ENCODE assay signal across 24 cellular contexts in genomic region chr6:167426620-167427019, GRCh38.
DNase-seq lines count a peak whose midpoint lies in the region; ATAC-seq and TF ChIP-seq lines count a peak whose summit lies in the region.
"Had no signal": no experiment of that assay in that cellular context is flagged by ENCODE, and none has a peak within 500 bp of the region (broad histone marks: within the 10 kb centered on the region; RNA-seq: fewer than 3 reads in every experiment).

No MANE protein-coding gene starts in this region.

- H3K4me3 Mint-ChIP-seq in CD8-positive, alpha-beta T cell: no peak overlapping the region
- H3K4me3 Mint-ChIP-seq: CD4-positive, CD25-positive, alpha-beta regulatory T cell had no signal

- CTCF ChIA-PET in CD8-positive, alpha-beta T cell (lab: Charles Lee): no interaction called here

- H3K27me3 ChIP-seq in lower lobe of right lung (ENCODE audit: low read depth): no peaks in the 10 kb centered on the region
- no peaks in the 10 kb centered on the region for H3K27me3 ChIP-seq in CD8-positive, alpha-beta T cell (ENCODE audit: insufficient read depth, low read length)
- no peaks in the 10 kb centered on the region for H3K27me3 ChIP-seq in gastrocnemius medialis
- H3K27me3 ChIP-seq: BE2C had no signal

- no peaks in the 10 kb centered on the region for H3K4me1 Mint-ChIP-seq in CD8-positive, alpha-beta T cell (ENCODE audit: low read depth)
- H3K4me1 Mint-ChIP-seq: CD4-positive, CD25-positive, alpha-beta regulatory T cell had no signal

- POLR2A ChIA-PET in CD8-positive, alpha-beta T cell (lab: Charles Lee): no interaction called here

- H3K9me3 ChIP-seq in lower lobe of right lung (no peaks in the 10 kb centered on the region), gastrocnemius medialis (no peaks in the 10 kb centered on the region)
- H3K9me3 ChIP-seq in CD8-positive, alpha-beta T cell (ENCODE audit: low read length): no peaks in the 10 kb centered on the region
- H3K9me3 ChIP-seq: BE2C had no signal

- ATAC-seq in lower lobe of right lung (no peak), gastrocnemius medialis (no peak)
- ATAC-seq in CD8-positive, alpha-beta T cell: no peak
- ATAC-seq: HepG2, K562 had no signal

- no peaks in the 10 kb centered on the region for H3K36me3 ChIP-seq in lower lobe of right lung
- no peaks in the 10 kb centered on the region for H3K36me3 ChIP-seq in CD8-positive, alpha-beta T cell (ENCODE audit: insufficient read depth, low read length)
- H3K36me3 ChIP-seq in gastrocnemius medialis: no peaks in the 10 kb centered on the region
- H3K36me3 ChIP-seq: BE2C had no signal

- DNase-seq in DMS53 (lab: John Stamatoyannopoulos, UW): peak; percentile 69
- peak; percentile 32 for DNase-seq in DMS79 (lab: John Stamatoyannopoulos, UW)
- peak; percentile 56 for DNase-seq in NCI-H774 (lab: John Stamatoyannopoulos, UW)
- no peak for DNase-seq in lower lobe of right lung
- no peak for DNase-seq in mucosa of gallbladder (ENCODE audit: low spot score)
- DNase-seq in CD8-positive, alpha-beta T cell: no peak
- no peak for DNase-seq in gastrocnemius medialis
- DNase-seq: BE2C; CD4-positive, CD25-positive, alpha-beta regulatory T cell; COR-L47; EL; GF-D8; MM.1S; NCI-H1048; NCI-H1417 treated with DMSO at 0.1 percent for 48 hours; NCI-H2171; NCI-H345; NCI-H524 treated with DMSO at 0.1 percent for 48 hours; SHP77 treated with DMSO at 0.1 percent for 48 hours; SW 1271 had no signal

- H3K27ac Mint-ChIP-seq in CD8-positive, alpha-beta T cell: no peak overlapping the region
- H3K27ac Mint-ChIP-seq: CD4-positive, CD25-positive, alpha-beta regulatory T cell had no signal

- no peaks in the 10 kb centered on the region for H3K36me3 Mint-ChIP-seq in CD8-positive, alpha-beta T cell
- H3K36me3 Mint-ChIP-seq: CD4-positive, CD25-positive, alpha-beta regulatory T cell had no signal

- no peak for TF ChIP-seq POLR2A in gastrocnemius medialis (IDR thresholded peaks at IDR 0.05)

- no peaks in the 10 kb centered on the region for H3K4me1 ChIP-seq in lower lobe of right lung
- no peaks in the 10 kb centered on the region for H3K4me1 ChIP-seq in CD8-positive, alpha-beta T cell (ENCODE audit: insufficient read depth, low read length)
- H3K4me1 ChIP-seq in gastrocnemius medialis: no peaks in the 10 kb centered on the region
- H3K4me1 ChIP-seq: BE2C had no signal

- peaks cover 2% of the 10 kb centered on the region for H3K9me3 Mint-ChIP-seq in CD8-positive, alpha-beta T cell

- peaks cover 22% of the 10 kb centered on the region for H3K27me3 Mint-ChIP-seq in CD8-positive, alpha-beta T cell (ENCODE audit: low read depth)
- H3K27me3 Mint-ChIP-seq: CD4-positive, CD25-positive, alpha-beta regulatory T cell had no signal

- intact Hi-C loops in lower lobe of right lung (cut with DNase I) (no loop called here), gastrocnemius medialis (cut with DNase I; ENCODE audit: low total_unique reads) (no loop called here)
- intact Hi-C loops in CD8-positive, alpha-beta T cell (cut with DNase I, micrococcal nuclease): no loop called here

- TF ChIP-seq CTCF in lower lobe of right lung (IDR thresholded peaks at IDR 0.05) (no peak), gastrocnemius medialis (IDR thresholded peaks at IDR 0.05 in 4 of 5, conservative IDR thresholded peaks at IDR 0.05 in 1 of 5) (no peak)
- no peak for TF ChIP-seq CTCF in CD8-positive, alpha-beta T cell (IDR thresholded peaks at IDR 0.05)

- in situ Hi-C loops in gastrocnemius medialis (cut with MboI; ENCODE audit: low sequenced_read_pairs in 4 of 4): no loop called here

- H3K27ac ChIP-seq in lower lobe of right lung (peak overlapping the region; percentile 43), gastrocnemius medialis (no peak overlapping the region)
- no peak overlapping the region for H3K27ac ChIP-seq in CD8-positive, alpha-beta T cell (ENCODE audit: low read depth, low read length)
- H3K27ac ChIP-seq: RWPE1, SK-N-MC had no signal

- H3K4me3 ChIP-seq in lower lobe of right lung (no peak overlapping the region), gastrocnemius medialis (no peak overlapping the region)
- no peak overlapping the region for H3K4me3 ChIP-seq in CD8-positive, alpha-beta T cell (ENCODE audit: low read depth, low read length)
- H3K4me3 ChIP-seq: K562, SK-N-MC had no signal

Comparison
In these comparisons a context has a peak if more than half of its experiments do, and no peak if none do; other contexts are left out.
1. DNase-seq: peak in DMS53 (single experiment), DMS79 (single experiment) and NCI-H774 (single experiment); none in lower lobe of right lung (single experiment), mucosa of gallbladder (single experiment), CD8-positive, alpha-beta T cell (0 of 7) and gastrocnemius medialis (0 of 2).